In genomic region chr2:239295377-239296019, GRCh38 we compare ENCODE assay signal across 12 cellular contexts.
A peak's percentile ranks its signal among the peaks of the same experiment; 100 is the strongest.
DNase-seq lines count a peak whose midpoint lies in the region; ATAC-seq, FAIRE-seq and TF ChIP-seq lines count a peak whose summit lies in the region.
"Had no signal": no experiment of that assay in that cellular context is flagged by ENCODE, and none has a peak within 500 bp of the region (broad histone marks: within the 10 kb centered on the region; RNA-seq: fewer than 3 reads in every experiment).

No MANE protein-coding gene starts in this region.

- no peaks in the 10 kb centered on the region for H3K36me3 ChIP-seq in CD4-positive, CD25-positive, alpha-beta regulatory T cell (ENCODE audit: control insufficient read depth, insufficient read depth, low read length)
- H3K36me3 ChIP-seq in HAP-1 (replicated peaks) (no peaks in the 10 kb centered on the region), K562 (ENCODE audit: control insufficient read depth, insufficient read depth, low read length) (no peaks in the 10 kb centered on the region)
- H3K36me3 ChIP-seq: colonic mucosa, vagina had no signal

- 0 out of 2 replicates have a peak overlapping the region, but pooled peaks have one; percentile 19 for H2AFZ ChIP-seq in K562 (ENCODE audit: low read depth, low read length)

- TF ChIP-seq CTCF in K562 (IDR thresholded peaks at IDR 0.05 in 2 of 3, conservative IDR thresholded peaks at IDR 0.05 in 1 of 3; ENCODE audit: insufficient read depth in 2 of 3, low read depth in 1 of 3, low read length in 3 of 3) (no peak), natural killer cell (IDR thresholded peaks at IDR 0.05) (no peak), coronary artery (IDR thresholded peaks at IDR 0.05) (no peak)

- peak; percentile 58 for FAIRE-seq in K562 (lab: Jason Lieb, UNC)
- no peak for FAIRE-seq in RCC 7860 (lab: Jason Lieb, UNC)

- intact Hi-C loops in K562 (cut with micrococcal nuclease) (no loop called here), natural killer cell (cut with micrococcal nuclease) (no loop called here)

- peak overlapping the region; percentile 78 to 92 (median 88) for H3K27ac Mint-ChIP-seq in CD4-positive, CD25-positive, alpha-beta regulatory T cell
- H3K27ac Mint-ChIP-seq in natural killer cell, result peak overlapping the region; percentile 65 to 93

- no peaks in the 10 kb centered on the region for H3K9me1 ChIP-seq in K562 (ENCODE audit: control insufficient read depth, insufficient read depth, low read length)

- peak in 1 of 3 donors; percentile 47 for DNase-seq in CD4-positive, CD25-positive, alpha-beta regulatory T cell
- peak; percentile 18 to 82 for DNase-seq in HAP-1 (ENCODE audit: low spot score in 2 of 2)
- DNase-seq in K562 (ENCODE audit: extremely low read depth in 1 of 4, low spot score in 3 of 4), result no peak
- no peak for DNase-seq in natural killer cell
- DNase-seq in NCI-H510A (lab: John Stamatoyannopoulos, UW), result no peak
- no peak for DNase-seq in coronary artery (ENCODE audit: low spot score)
- no peak for DNase-seq in RCC 7860 (ENCODE audit: low spot score)
- DNase-seq: NCI-H1694 treated with DMSO at 0.1 percent for 48 hours; stimulated activated CD4-positive, alpha-beta T cell treated with anti-CD3 and anti-CD28 coated beads, Interleukin-2, amount 100 ng/mL, for 48 hours had no signal

- H3K36me3 Mint-ChIP-seq in CD4-positive, CD25-positive, alpha-beta regulatory T cell, result no peaks in the 10 kb centered on the region
- no peaks in the 10 kb centered on the region for H3K36me3 Mint-ChIP-seq in natural killer cell

- H3K79me2 ChIP-seq in K562 (ENCODE audit: control insufficient read depth, insufficient read depth, low read length), result peaks cover 48% of the 10 kb centered on the region

- no peak for ATAC-seq in CD4-positive, CD25-positive, alpha-beta regulatory T cell (ENCODE audit: low read depth in 2 of 2)
- no peak for ATAC-seq in K562
- ATAC-seq in natural killer cell, result peak; percentile 51 to 54 (median 51)
- no peak for ATAC-seq in GM18907 (IDR thresholded peaks at IDR 0.05; ENCODE audit: unreplicated experiment)

- in situ Hi-C loops in HAP-1 (cut with MboI; ENCODE audit: low sequenced_read_pairs) (no loop called here), K562 (cut with MboI) (no loop called here)

- WGBS in K562 (ENCODE audit: insufficient coverage, low coverage, missing lambda C conversion rate), result 49% methylated on average over 3 of the region's 6 CpGs

- TF ChIP-seq POLR2A in K562 (conservative IDR thresholded peaks at IDR 0.05), result no peak

- peaks cover 59% of the 10 kb centered on the region for H3K4me1 ChIP-seq in CD4-positive, CD25-positive, alpha-beta regulatory T cell (ENCODE audit: control insufficient read depth, insufficient read depth, low read length, poor library complexity, severe bottlenecking)
- peaks cover 26% of the 10 kb centered on the region for H3K4me1 ChIP-seq in HAP-1
- H3K4me1 ChIP-seq in K562 (replicated peaks in 1 of 2; ENCODE audit: control insufficient read depth in 2 of 2, insufficient read depth in 2 of 2, low read length in 2 of 2), result peaks cover 42 to 65% of the 10 kb centered on the region in 2 experiments; a peak in 4 of 5 replicates

- H3K27me3 ChIP-seq in CD4-positive, CD25-positive, alpha-beta regulatory T cell (ENCODE audit: control insufficient read depth, insufficient read depth, low read length), result no peaks in the 10 kb centered on the region
- H3K27me3 ChIP-seq in HAP-1 (ENCODE audit: low read depth), result no peaks in the 10 kb centered on the region
- H3K27me3 ChIP-seq in K562 (ENCODE audit: control insufficient read depth in 2 of 2, insufficient read depth in 2 of 2, low read length in 2 of 2), result no peaks in the 10 kb centered on the region
- H3K27me3 ChIP-seq: colonic mucosa, vagina had no signal

- H3K9ac ChIP-seq in K562 (ENCODE audit: insufficient read depth in 1 of 2, low read depth in 2 of 2, low read length in 2 of 2), result peak overlapping the region; percentile 53 to 81; a peak in 3 of 4 replicates

- H3K9me3 Mint-ChIP-seq in CD4-positive, CD25-positive, alpha-beta regulatory T cell, result peaks cover 0 to 2% (median 0%) of the 10 kb centered on the region in 7 donors
- no peaks in the 10 kb centered on the region for H3K9me3 Mint-ChIP-seq in natural killer cell

- no peaks in the 10 kb centered on the region for H3K9me3 ChIP-seq in CD4-positive, CD25-positive, alpha-beta regulatory T cell (ENCODE audit: control insufficient read depth in 2 of 2, low read length in 2 of 2)
- no peaks in the 10 kb centered on the region for H3K9me3 ChIP-seq in HAP-1
- no peaks in the 10 kb centered on the region for H3K9me3 ChIP-seq in K562 (replicated peaks; ENCODE audit: control insufficient read depth, insufficient read depth, low read depth, low read length)
- H3K9me3 ChIP-seq: colonic mucosa, vagina had no signal

- peak overlapping the region; percentile 49 for H3K27ac ChIP-seq in CD4-positive, CD25-positive, alpha-beta regulatory T cell (ENCODE audit: insufficient read depth, low read length, poor library complexity, severe bottlenecking)
- H3K27ac ChIP-seq in K562 (ENCODE audit: extremely low read depth, low read depth, low read length), result peak overlapping the region; percentile 76
- H3K27ac ChIP-seq in coronary artery, result no peak overlapping the region
- H3K27ac ChIP-seq: colonic mucosa had no signal

- POLR2A ChIA-PET in K562 (lab: Yijun Ruan, JAX), result interaction anchor here (0.6 to 1.8 kb wide), 3 partner anchors 8 to 426 kb away, joined by 3 to 9 read pairs (median 3); partner anchors contain the start of gene HDAC4

- CTCF ChIA-PET in K562 (lab: Yijun Ruan, JAX; ENCODE audit: low intra/inter-chr PET ratio), result no interaction called here

- peak overlapping the region; percentile 56 to 86 (median 70) for H3K4me3 Mint-ChIP-seq in CD4-positive, CD25-positive, alpha-beta regulatory T cell
- peak overlapping the region; percentile 56 for H3K4me3 Mint-ChIP-seq in natural killer cell

- H3K27me3 Mint-ChIP-seq in CD4-positive, CD25-positive, alpha-beta regulatory T cell, result peaks cover 5% of the 10 kb centered on the region
- no peaks in the 10 kb centered on the region for H3K27me3 Mint-ChIP-seq in natural killer cell (ENCODE audit: low read depth in 2 of 2)

- TF ChIP-seq EP300 in K562 (IDR thresholded peaks at IDR 0.05; ENCODE audit: low read length), result no peak

- H3K4me2 ChIP-seq in K562 (ENCODE audit: insufficient read depth, low read length), result peak overlapping the region; percentile 67

- H4K20me1 ChIP-seq in K562 (replicated peaks; ENCODE audit: control insufficient read depth, insufficient read depth, low read length), result no peaks in the 10 kb centered on the region

- TF ChIP-seq RAD21 in K562 (CRISPR knock-in tag; conservative IDR thresholded peaks at IDR 0.05 in 1 of 2, IDR thresholded peaks at IDR 0.05 in 1 of 2), result no peak

- peak overlapping the region; percentile 46 for H3K4me3 ChIP-seq in CD4-positive, CD25-positive, alpha-beta regulatory T cell (ENCODE audit: low read depth, low read length)
- no peak overlapping the region for H3K4me3 ChIP-seq in HAP-1
- no peak overlapping the region for H3K4me3 ChIP-seq in K562
- no peak overlapping the region for H3K4me3 ChIP-seq in coronary artery
- H3K4me3 ChIP-seq: colonic mucosa, vagina had no signal

- peaks cover 20 to 77% (median 44%) of the 10 kb centered on the region in 4 donors for H3K4me1 Mint-ChIP-seq in CD4-positive, CD25-positive, alpha-beta regulatory T cell
- peaks cover 37 to 47% of the 10 kb centered on the region in 2 donors for H3K4me1 Mint-ChIP-seq in natural killer cell

- no TSS peak for BruUV-seq in K562 (replicated peaks; lab: Mats Ljungman, UMichigan)

TF ChIP-seq in K562, 482 proteins besides CTCF, POLR2A, EP300 and RAD21:
- no peak for TF ChIP-seq TEAD2 (tag; IDR thresholded peaks at IDR 0.05)
- no peak for TF ChIP-seq FUS (optimal IDR thresholded peaks at IDR 0.05; ENCODE audit: low read depth, low read length)
- TF ChIP-seq SMAD3 (CRISPR knock-in tag; conservative IDR thresholded peaks at IDR 0.05), result no peak

Comparison
In these comparisons a context has a peak if more than half of its experiments do, and no peak if none do; other contexts are left out.
1. ATAC-seq: peak in natural killer cell (3 of 3); none in CD4-positive, CD25-positive, alpha-beta regulatory T cell (0 of 2), K562 (single experiment) and GM18907 (single experiment).
2. DNase-seq: peak in HAP-1 (2 of 2); none in K562 (0 of 4), natural killer cell (single experiment), NCI-H510A (single experiment), coronary artery (single experiment) and RCC 7860 (single experiment).
3. H3K27ac ChIP-seq: peak in CD4-positive, CD25-positive, alpha-beta regulatory T cell (single experiment) and K562 (single experiment); none in coronary artery (0 of 2).